In the genomic region with DNA sequence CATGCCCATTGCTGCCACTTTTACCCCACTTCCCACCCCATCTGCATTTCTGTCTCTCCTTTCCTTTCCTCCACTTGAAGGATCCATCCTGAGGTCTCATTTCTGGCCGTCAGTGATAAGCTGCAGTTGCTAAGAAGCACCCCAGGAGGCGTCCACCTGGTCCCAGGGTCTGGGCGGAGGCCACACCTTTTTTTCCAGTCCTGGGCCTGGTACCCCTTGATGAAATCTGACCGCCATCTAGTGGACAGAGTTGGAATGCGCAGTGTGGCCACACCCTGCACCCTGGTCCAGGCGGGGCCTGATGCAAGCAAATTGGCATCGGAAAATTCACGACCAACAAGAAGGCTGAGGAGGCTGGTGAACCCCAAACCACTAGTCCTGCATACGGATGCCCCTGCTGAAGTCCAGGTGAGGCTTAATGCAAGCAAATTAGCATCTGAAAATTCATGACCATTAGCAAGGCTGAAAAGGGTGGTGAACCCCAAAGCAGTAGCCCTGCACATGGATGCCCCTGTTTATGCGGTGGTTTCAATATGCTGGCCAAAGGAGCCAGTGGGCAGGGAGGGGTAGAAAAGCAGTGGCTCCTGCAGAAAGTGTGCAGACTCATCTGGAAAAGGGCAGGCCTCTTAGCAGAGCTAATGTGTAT, we compare ENCODE assay signal across 8 cellular contexts. TPM values are rescaled to one million over a fixed set of nuclear protein-coding genes. Genes with fewer than 3 reads are reported as not detected.
DNase-seq lines count a peak whose midpoint lies in the region; ATAC-seq and TF ChIP-seq lines count a peak whose summit lies in the region.

No MANE protein-coding gene starts in this region.

- no peaks in the 10 kb centered on the region for H3K4me1 Mint-ChIP-seq in activated CD4-positive, alpha-beta T cell treated with anti-CD3 and anti-CD28 coated beads for 36 hours

- H3K4me1 ChIP-seq in lower lobe of right lung, result peaks cover 3% of the 10 kb centered on the region

- ATAC-seq in GM18909 (IDR thresholded peaks at IDR 0.05; ENCODE audit: poor library complexity, unreplicated experiment), result peak; percentile 99
- ATAC-seq in HG03103 (IDR thresholded peaks at IDR 0.05; ENCODE audit: low read depth, unreplicated experiment), result peak; percentile 98
- peak; percentile 99 for ATAC-seq in activated CD4-positive, alpha-beta T cell treated with anti-CD3 and anti-CD28 coated beads for 36 hours
- ATAC-seq in lower lobe of right lung, result peak; percentile 83 to 86

- H3K9me3 Mint-ChIP-seq in activated CD4-positive, alpha-beta T cell treated with anti-CD3 and anti-CD28 coated beads for 36 hours (ENCODE audit: low read depth), result no peaks in the 10 kb centered on the region

- no peak overlapping the region for H3K27ac Mint-ChIP-seq in activated CD4-positive, alpha-beta T cell treated with anti-CD3 and anti-CD28 coated beads for 36 hours

- no peaks in the 10 kb centered on the region for H3K36me3 Mint-ChIP-seq in activated CD4-positive, alpha-beta T cell treated with anti-CD3 and anti-CD28 coated beads for 36 hours (ENCODE audit: low read depth)

- H3K27me3 ChIP-seq in lower lobe of right lung (ENCODE audit: low read depth), result no peaks in the 10 kb centered on the region

- no peaks in the 10 kb centered on the region for H3K27me3 Mint-ChIP-seq in activated CD4-positive, alpha-beta T cell treated with anti-CD3 and anti-CD28 coated beads for 36 hours

- H3K4me3 ChIP-seq in coronary artery (no peak overlapping the region), lower lobe of right lung (no peak overlapping the region)

- TF ChIP-seq CTCF in C4-2B (conservative IDR thresholded peaks at IDR 0.05), result peak; percentile 99
- peak; percentile 78 for TF ChIP-seq CTCF in coronary artery (IDR thresholded peaks at IDR 0.05)
- TF ChIP-seq CTCF in lower lobe of right lung (IDR thresholded peaks at IDR 0.05), result peak; percentile 81

- H3K4me3 Mint-ChIP-seq in activated CD4-positive, alpha-beta T cell treated with anti-CD3 and anti-CD28 coated beads for 36 hours, result no peak overlapping the region

- intact Hi-C loops in activated CD4-positive, alpha-beta T cell treated with anti-CD3 and anti-CD28 coated beads for 36 hours (cut with DNase I, micrococcal nuclease), result loop anchor here in 1 of 2 experiments (1.0 to 10.0 kb wide), 5 partner anchors 43 to 1525 kb away; a partner anchor contains a TSS
- intact Hi-C loops in lower lobe of right lung (cut with DNase I), result no loop called here

- H3K9me3 ChIP-seq in lower lobe of right lung, result no peaks in the 10 kb centered on the region

- DNase-seq in NCI-H2227 (lab: John Stamatoyannopoulos, UW; ENCODE audit: unreplicated experiment), result peak; percentile 84
- peak; percentile 88 for DNase-seq in activated CD4-positive, alpha-beta T cell treated with anti-CD3 and anti-CD28 coated beads for 36 hours
- DNase-seq in coronary artery (ENCODE audit: low spot score), result no peak
- peak; percentile 65 for DNase-seq in lower lobe of right lung
- peak; percentile 5 to 18 for DNase-seq in stimulated activated CD8-positive, alpha-beta memory T cell treated with anti-CD3 and anti-CD28 coated beads, Interleukin-15, amount 100 ng/mL, for 4 hours (ENCODE audit: low read depth in 2 of 2)

- POLR2A ChIA-PET in activated CD4-positive, alpha-beta T cell treated with anti-CD3 and anti-CD28 coated beads for 36 hours (lab: Charles Lee), result interaction anchor here (0.5 kb wide), 1 partner anchor 444 kb away, joined by 3 read pairs; no protein-coding TSS in a partner anchor

- CTCF ChIA-PET in activated CD4-positive, alpha-beta T cell treated with anti-CD3 and anti-CD28 coated beads for 36 hours (lab: Charles Lee), result interaction anchor here (0.7 to 2.0 kb wide), 8 partner anchors 9 to 1345 kb away, joined by 3 to 6 read pairs (median 3); no protein-coding TSS in a partner anchor

- H3K27ac ChIP-seq in C4-2B (no peak overlapping the region), coronary artery (no peak overlapping the region), lower lobe of right lung (no peak overlapping the region)

- H3K36me3 ChIP-seq in lower lobe of right lung, result no peaks in the 10 kb centered on the region

RNA-seq across cellular contexts. Expression of a gene that starts 43.3 kb away (rescaled TPM):
- total RNA-seq in activated CD4-positive, alpha-beta T cell treated with anti-CD3 and anti-CD28 coated beads for 36 hours, result 1 to 10 TPM; 5.7 to 7.5 TPM
- 27.2 TPM for total RNA-seq in lower lobe of right lung
